In genomic region chr11:83914995-83915394, GRCh38 we compare ENCODE assay signal across 27 cellular contexts.
DNase-seq lines count a peak whose midpoint lies in the region; ATAC-seq, FAIRE-seq and TF ChIP-seq lines count a peak whose summit lies in the region.
"Had no signal": no experiment of that assay in that cellular context is flagged by ENCODE, and none has a peak within 500 bp of the region (broad histone marks: within the 10 kb centered on the region; RNA-seq: fewer than 3 reads in every experiment).

No MANE protein-coding gene starts in this region.

- no peak for TF ChIP-seq RAD21 in H1 (IDR thresholded peaks at IDR 0.05 in 1 of 2, conservative IDR thresholded peaks at IDR 0.05 in 1 of 2; ENCODE audit: low read depth in 2 of 2, low read length in 2 of 2)

- H3K56ac ChIP-seq in H9 (ENCODE audit: insufficient read length, low read depth, low read length) (no peak overlapping the region), H1 (replicated peaks; ENCODE audit: insufficient read length, low read depth, low read length) (no peak overlapping the region)

- H3K4me3 ChIP-seq in H1 (ENCODE audit: extremely low read depth in 1 of 4, insufficient read depth in 2 of 4, low read depth in 3 of 4, low read length in 4 of 4) (no peak overlapping the region), right cardiac atrium (ENCODE audit: low read length) (no peak overlapping the region), prostate gland (no peak overlapping the region)
- H3K4me3 ChIP-seq: BLaER1, GM12878 had no signal

- H3K36me3 ChIP-seq in H1 (ENCODE audit: control insufficient read depth in 2 of 4, insufficient read depth in 4 of 4, low read length in 3 of 4) (no peaks in the 10 kb centered on the region), prostate gland (no peaks in the 10 kb centered on the region)
- H3K36me3 ChIP-seq: BE2C, BLaER1 had no signal

- H4K91ac ChIP-seq in H9 (ENCODE audit: insufficient read length, low read depth, low read length) (no peak overlapping the region), H1 (replicated peaks; ENCODE audit: insufficient read length, low read length) (no peak overlapping the region)

- H3K79me2 ChIP-seq in H9 (ENCODE audit: insufficient read depth, low read length): no peaks in the 10 kb centered on the region
- no peaks in the 10 kb centered on the region for H3K79me2 ChIP-seq in H1 (ENCODE audit: control insufficient read depth in 1 of 2, insufficient read depth in 2 of 2, low read length in 2 of 2)

- H3K14ac ChIP-seq in H9 (ENCODE audit: insufficient read depth, low read length): no peak overlapping the region
- H3K14ac ChIP-seq in H1 (ENCODE audit: insufficient read length): no peak overlapping the region

- H3K79me1 ChIP-seq in H9 (ENCODE audit: insufficient read depth, low read depth, low read length, poor library complexity, severe bottlenecking) (no peaks in the 10 kb centered on the region), H1 (ENCODE audit: low read depth, low read length) (no peaks in the 10 kb centered on the region)

- H2BK5ac ChIP-seq in H9 (ENCODE audit: insufficient read length, low read length) (no peak overlapping the region), H1 (ENCODE audit: low read depth, low read length) (no peak overlapping the region)

- no peaks in the 10 kb centered on the region for H3K27me3 Mint-ChIP-seq in H9 (ENCODE audit: low read depth)
- H3K27me3 Mint-ChIP-seq: CD4-positive, alpha-beta memory T cell; CD4-positive, CD25-positive, alpha-beta regulatory T cell; CD8-positive, alpha-beta memory T cell had no signal

- peak overlapping the region; percentile 51 for H4K5ac ChIP-seq in H9 (ENCODE audit: insufficient read length, low read depth, low read length)
- H4K5ac ChIP-seq in H1 (ENCODE audit: insufficient read length, low read depth, low read length): no peak overlapping the region

- H3K27ac ChIP-seq in H9 (ENCODE audit: insufficient read length, low read depth, low read length) (no peak overlapping the region), H1 (ENCODE audit: low read depth, low read length) (no peak overlapping the region), right cardiac atrium (ENCODE audit: low read length) (no peak overlapping the region), prostate gland (no peak overlapping the region)
- H3K27ac ChIP-seq: BLaER1 had no signal

- H3K9me3 ChIP-seq in H9 (ENCODE audit: control insufficient read depth, low read depth, low read length) (no peaks in the 10 kb centered on the region), H1 (ENCODE audit: insufficient read depth in 2 of 2, low read depth in 1 of 2, low read length in 1 of 2) (no peaks in the 10 kb centered on the region), right cardiac atrium (ENCODE audit: control insufficient read depth, low read length) (no peaks in the 10 kb centered on the region), prostate gland (no peaks in the 10 kb centered on the region)
- H3K9me3 ChIP-seq: BE2C, BLaER1 had no signal

- intact Hi-C loops in Right ventricle myocardium superior (cut with DNase I) (no loop called here), cardiac septum (cut with DNase I) (no loop called here), right cardiac atrium (cut with DNase I) (no loop called here), prostate gland (cut with DNase I) (no loop called here)

- H3T11ph ChIP-seq in H9 (ENCODE audit: low read length): no peak overlapping the region

- TF ChIP-seq CTCF in H9 (conservative IDR thresholded peaks at IDR 0.05): no peak
- no peak for TF ChIP-seq CTCF in H1 (IDR thresholded peaks at IDR 0.05; ENCODE audit: control extremely low read depth in 1 of 3, insufficient read depth in 1 of 3, low read depth in 1 of 3, low read length in 3 of 3)
- TF ChIP-seq CTCF in prostate gland (IDR thresholded peaks at IDR 0.05): no peak

- H2BK120ac ChIP-seq in H9 (ENCODE audit: low read depth, low read length, poor library complexity, severe bottlenecking) (no peak overlapping the region), H1 (replicated peaks; ENCODE audit: low read depth, low read length) (no peak overlapping the region)

- H3K27ac Mint-ChIP-seq in H9: no peak overlapping the region
- H3K27ac Mint-ChIP-seq: CD14-positive monocyte; CD4-positive, alpha-beta memory T cell; CD4-positive, CD25-positive, alpha-beta regulatory T cell; CD8-positive, alpha-beta memory T cell had no signal

- POLR2A ChIA-PET in H1 (lab: Charles Lee; ENCODE audit: partially characterized antibody): no interaction called here

- H3K27me3 ChIP-seq in H9 (ENCODE audit: insufficient read depth, low read length): no peaks in the 10 kb centered on the region
- no peaks in the 10 kb centered on the region for H3K27me3 ChIP-seq in H1 (replicated peaks in 1 of 4; ENCODE audit: control insufficient read depth in 3 of 4, extremely low read depth in 1 of 4, insufficient read depth in 3 of 4, low read length in 3 of 4)
- no peaks in the 10 kb centered on the region for H3K27me3 ChIP-seq in right cardiac atrium (ENCODE audit: control insufficient read depth, insufficient read depth)
- no peaks in the 10 kb centered on the region for H3K27me3 ChIP-seq in prostate gland (replicated peaks; ENCODE audit: insufficient read depth)
- H3K27me3 ChIP-seq: BE2C, BLaER1 had no signal

- H3K9ac ChIP-seq in H9 (ENCODE audit: extremely low read depth, insufficient read length, low read length): no peak overlapping the region
- H3K9ac ChIP-seq in H1 (replicated peaks in 1 of 4; ENCODE audit: extremely low read depth in 1 of 4, low read depth in 3 of 4, low read length in 3 of 4): no peak overlapping the region
- H3K9ac ChIP-seq: BLaER1 had no signal

- TF ChIP-seq POLR2A in H1 (IDR thresholded peaks at IDR 0.05; ENCODE audit: control extremely low read depth in 1 of 2, low read depth in 2 of 2, low read length in 2 of 2) (no peak), prostate gland (IDR thresholded peaks at IDR 0.05) (no peak)

- peak; percentile 39 for ATAC-seq in Right ventricle myocardium superior (ENCODE audit: poor library complexity)
- peak; percentile 76 to 83 for ATAC-seq in right cardiac atrium
- ATAC-seq: GM12878 had no signal

- H4K8ac ChIP-seq in H9 (replicated peaks; ENCODE audit: insufficient read length, low read depth, low read length): no peak overlapping the region
- no peak overlapping the region for H4K8ac ChIP-seq in H1 (ENCODE audit: extremely low read depth, insufficient read depth, low read length)

- CTCF ChIA-PET in H1 (lab: Charles Lee; ENCODE audit: partially characterized antibody): interaction anchor here (1.0 to 1.1 kb wide), 2 partner anchors 9 to 12 kb away, joined by 4 read pairs; no protein-coding TSS in a partner anchor

- H2BK15ac ChIP-seq in H9 (ENCODE audit: low read depth, low read length) (no peak overlapping the region), H1 (ENCODE audit: low read length) (no peak overlapping the region)

- no peak overlapping the region for H2BK12ac ChIP-seq in H9 (ENCODE audit: insufficient read length, low read depth, low read length)
- H2BK12ac ChIP-seq in H1 (ENCODE audit: low read depth, low read length): no peak overlapping the region

- H3K4me1 ChIP-seq in H9 (ENCODE audit: insufficient read depth, low read length) (no peaks in the 10 kb centered on the region), H1 (replicated peaks in 1 of 4; ENCODE audit: control insufficient read depth in 3 of 4, insufficient read depth in 4 of 4, low read length in 3 of 4) (no peaks in the 10 kb centered on the region), right cardiac atrium (ENCODE audit: control insufficient read depth, insufficient read depth, low read length) (no peaks in the 10 kb centered on the region), prostate gland (replicated peaks) (no peaks in the 10 kb centered on the region)
- H3K4me1 ChIP-seq: BLaER1 had no signal

- no peak for DNase-seq in Right ventricle myocardium superior
- no peak for DNase-seq in cardiac septum (ENCODE audit: low spot score)
- no peak for DNase-seq in H9
- no peak for DNase-seq in H1 (ENCODE audit: low read depth in 1 of 2, low spot score in 2 of 2)
- no peak for DNase-seq in right cardiac atrium
- DNase-seq in prostate gland (ENCODE audit: low spot score): no peak
- no peak for DNase-seq in NCI-H748 treated with DMSO at 0.1 percent for 48 hours (lab: John Stamatoyannopoulos, UW)
- DNase-seq: 8988T; ACHN; BE2C; C1 segment of cervical spinal cord; CD4-positive, alpha-beta memory T cell; CD4-positive, CD25-positive, alpha-beta regulatory T cell; CD8-positive, alpha-beta memory T cell; COR-L47; DMS 273 treated with DMSO at 0.1 percent for 48 hours; DMS153; DMS53; DMS79; DND-41; EL; GDM1 had no signal

- H4K20me1 ChIP-seq in H9 (ENCODE audit: control insufficient read depth, insufficient read depth, insufficient read length) (no peaks in the 10 kb centered on the region), H1 (replicated peaks in 1 of 2; ENCODE audit: control insufficient read depth in 1 of 2, insufficient read depth in 2 of 2, low read length in 2 of 2) (no peaks in the 10 kb centered on the region)
- H4K20me1 ChIP-seq: BLaER1 had no signal

- H3K4me2 ChIP-seq in H9 (ENCODE audit: insufficient read depth, insufficient read length, low read length): no peak overlapping the region
- no peak overlapping the region for H3K4me2 ChIP-seq in H1 (ENCODE audit: insufficient read depth in 1 of 2, low read depth in 2 of 2, low read length in 2 of 2)
- H3K4me2 ChIP-seq: BLaER1 had no signal

- no peaks in the 10 kb centered on the region for H3K4me1 Mint-ChIP-seq in H9
- H3K4me1 Mint-ChIP-seq: CD14-positive monocyte; CD4-positive, alpha-beta memory T cell; CD4-positive, CD25-positive, alpha-beta regulatory T cell; CD8-positive, alpha-beta memory T cell had no signal

- no peaks in the 10 kb centered on the region for H3K36me3 Mint-ChIP-seq in H9 (ENCODE audit: insufficient read depth in 1 of 3, low read depth in 3 of 3)
- H3K36me3 Mint-ChIP-seq: CD14-positive monocyte; CD4-positive, alpha-beta memory T cell; CD4-positive, CD25-positive, alpha-beta regulatory T cell; CD8-positive, alpha-beta memory T cell had no signal

- H3K4me3 Mint-ChIP-seq in H9: no peak overlapping the region
- H3K4me3 Mint-ChIP-seq: CD14-positive monocyte; CD4-positive, alpha-beta memory T cell; CD4-positive, CD25-positive, alpha-beta regulatory T cell; CD8-positive, alpha-beta memory T cell had no signal

- H3K4ac ChIP-seq in H9 (ENCODE audit: low read depth, low read length) (no peak overlapping the region), H1 (replicated peaks; ENCODE audit: insufficient read length, low read depth, low read length) (no peak overlapping the region)

- H2BK20ac ChIP-seq in H9 (ENCODE audit: low read depth, low read length, poor library complexity, severe bottlenecking) (no peak overlapping the region), H1 (ENCODE audit: low read length) (no peak overlapping the region)

- no peaks in the 10 kb centered on the region for H3K9me3 Mint-ChIP-seq in H9

- no peak overlapping the region for H2AK5ac ChIP-seq in H9 (ENCODE audit: insufficient read length, low read length)
- no peak overlapping the region for H2AK5ac ChIP-seq in H1 (ENCODE audit: low read depth, low read length)

- no peak for FAIRE-seq in H1 (lab: Jason Lieb, UNC)
- FAIRE-seq: GM12878, GM12892, GM18507 had no signal

- no peak overlapping the region for H3K23ac ChIP-seq in H9 (ENCODE audit: insufficient read length, low read depth, low read length)
- H3K23ac ChIP-seq in H1 (ENCODE audit: insufficient read length): no peak overlapping the region

- no peak for TF ChIP-seq EP300 in H1 (IDR thresholded peaks at IDR 0.05; ENCODE audit: borderline replicate concordance in 1 of 2, low read depth in 2 of 2, low read length in 2 of 2)

- H3K23me2 ChIP-seq in H9 (ENCODE audit: insufficient read length, low read depth, low read length, poor library complexity, severe bottlenecking) (no peaks in the 10 kb centered on the region), H1 (ENCODE audit: low read depth, low read length) (no peaks in the 10 kb centered on the region)

- H3K18ac ChIP-seq in H9 (ENCODE audit: insufficient read length, low read depth, low read length) (no peak overlapping the region), H1 (ENCODE audit: extremely low read depth, low read length) (no peak overlapping the region)

- H2AFZ ChIP-seq in H9 (ENCODE audit: low read length) (no peak overlapping the region), H1 (ENCODE audit: low read length) (0 out of 2 replicates have a peak overlapping the region, but pooled peaks have one; percentile 24)
